Comparison of ENCODE assay signal across 28 cellular contexts in the genomic region with DNA sequence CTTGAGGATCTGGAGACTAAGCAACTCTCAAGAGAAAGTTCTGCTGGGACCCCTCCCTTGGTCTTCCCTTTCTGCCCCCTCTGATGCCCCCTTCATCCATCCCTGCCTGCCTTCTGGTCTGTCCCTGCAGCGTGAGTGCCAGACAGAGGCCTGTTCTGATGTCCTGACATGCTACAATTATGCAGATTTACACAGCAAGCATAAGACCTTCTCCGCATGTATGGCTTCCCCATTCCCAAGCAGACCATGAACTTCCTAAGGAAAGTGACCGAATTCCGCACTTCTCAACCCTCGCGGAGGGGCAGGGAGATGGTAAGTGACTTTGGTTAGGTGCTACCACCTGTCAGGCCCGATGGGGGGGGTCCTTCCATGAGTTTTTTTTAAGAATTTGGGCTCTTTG.
"Had no signal": no experiment of that assay in that cellular context is flagged by ENCODE, and none has a peak within 500 bp of the region (broad histone marks: within the 10 kb centered on the region; RNA-seq: fewer than 3 reads in every experiment).

No MANE protein-coding gene starts in this region.

- H3K27me3 ChIP-seq: left lung, neural progenitor cell, ovary, tibial nerve, upper lobe of left lung, vagina had no signal

- H3K36me3 Mint-ChIP-seq: naive B cell; natural killer cell; stimulated activated effector memory CD8-positive, alpha-beta T cell treated with anti-CD3 and anti-CD28 coated beads, Interleukin-12 subunit alpha, Interleukin-12 subunit beta, amount 100 ng/mL, for 72 hours had no signal

- H2AFZ ChIP-seq: neural progenitor cell had no signal

- H3K36me3 ChIP-seq: left lung, lower lobe of right lung, neural progenitor cell, ovary, prostate gland, sigmoid colon, spleen, tibial nerve, upper lobe of left lung, vagina had no signal

- DNase-seq: hippocampal formation; kidney glomerular epithelial cell; left colon; left lung; lower lobe of right lung; mammary epithelial cell; mesenchymal stem cell; naive B cell; natural killer cell; nephron progenitor cell; ovary; posterior cingulate gyrus; retina; right cardiac atrium; sigmoid colon; small intestine; spleen; stimulated activated CD4-positive, alpha-beta T cell treated with anti-CD3 and anti-CD28 coated beads, Interleukin-4, amount 100 ng/mL, for 24 hours; stimulated activated naive CD4-positive, alpha-beta T cell treated with Interleukin-2 at 50 U/mL for 16 hours; stimulated activated naive CD8-positive, alpha-beta T cell treated with anti-CD3 and anti-CD28 coated beads, Interleukin-15, amount 100 ng/mL, for 72 hours; substantia nigra; upper lobe of left lung had no signal

- H3K4me2 ChIP-seq: neural progenitor cell had no signal

- H3K27ac ChIP-seq: left lung, lower lobe of right lung, neural progenitor cell, ovary, prostate gland, sigmoid colon, spleen, tibial nerve, upper lobe of left lung, vagina had no signal

- H3K9ac ChIP-seq: neural progenitor cell had no signal

- H3K4me1 Mint-ChIP-seq: naive B cell; natural killer cell; stimulated activated effector memory CD8-positive, alpha-beta T cell treated with anti-CD3 and anti-CD28 coated beads, Interleukin-12 subunit alpha, Interleukin-12 subunit beta, amount 100 ng/mL, for 72 hours; stimulated activated naive CD8-positive, alpha-beta T cell treated with anti-CD3 and anti-CD28 coated beads, Interleukin-15, amount 100 ng/mL, for 72 hours had no signal

- H3K4me3 ChIP-seq: left lung, lower lobe of right lung, neural progenitor cell, ovary, prostate gland, sigmoid colon, spleen, tibial nerve, upper lobe of left lung, vagina had no signal

- H3K27me3 Mint-ChIP-seq: stimulated activated naive CD8-positive, alpha-beta T cell treated with anti-CD3 and anti-CD28 coated beads, Interleukin-15, amount 100 ng/mL, for 72 hours had no signal

- ATAC-seq: left colon; left lung; lower lobe of right lung; natural killer cell; right cardiac atrium; stimulated activated effector memory CD8-positive, alpha-beta T cell treated with anti-CD3 and anti-CD28 coated beads, Interleukin-12 subunit alpha, Interleukin-12 subunit beta, amount 100 ng/mL, for 72 hours; stimulated activated naive CD8-positive, alpha-beta T cell treated with anti-CD3 and anti-CD28 coated beads, Interleukin-15, amount 100 ng/mL, for 72 hours had no signal

- H3K4me1 ChIP-seq: left lung, lower lobe of right lung, prostate gland, sigmoid colon, spleen, vagina had no signal

- H3K9me3 Mint-ChIP-seq: naive B cell; natural killer cell; nephron progenitor cell; stimulated activated effector memory CD8-positive, alpha-beta T cell treated with anti-CD3 and anti-CD28 coated beads, Interleukin-12 subunit alpha, Interleukin-12 subunit beta, amount 100 ng/mL, for 72 hours; stimulated activated naive CD8-positive, alpha-beta T cell treated with anti-CD3 and anti-CD28 coated beads, Interleukin-15, amount 100 ng/mL, for 72 hours had no signal

- H3K27ac Mint-ChIP-seq: naive B cell; natural killer cell; nephron progenitor cell; neural progenitor cell; stimulated activated effector memory CD8-positive, alpha-beta T cell treated with anti-CD3 and anti-CD28 coated beads, Interleukin-12 subunit alpha, Interleukin-12 subunit beta, amount 100 ng/mL, for 72 hours; stimulated activated naive CD8-positive, alpha-beta T cell treated with anti-CD3 and anti-CD28 coated beads, Interleukin-15, amount 100 ng/mL, for 72 hours had no signal

- H3K9me3 ChIP-seq: left lung, lower lobe of right lung, ovary, prostate gland, sigmoid colon, spleen, upper lobe of left lung, vagina had no signal

- H3K4me3 Mint-ChIP-seq: naive B cell; natural killer cell; nephron progenitor cell; neural progenitor cell; stimulated activated effector memory CD8-positive, alpha-beta T cell treated with anti-CD3 and anti-CD28 coated beads, Interleukin-12 subunit alpha, Interleukin-12 subunit beta, amount 100 ng/mL, for 72 hours; stimulated activated naive CD8-positive, alpha-beta T cell treated with anti-CD3 and anti-CD28 coated beads, Interleukin-15, amount 100 ng/mL, for 72 hours had no signal

- FAIRE-seq: keratinocyte, small intestine had no signal
